ENCODE assay signal across 8 cellular contexts in genomic region chr9:36903541-36904435, GRCh38.
A peak's percentile ranks its signal among the peaks of the same experiment; 100 is the strongest.
DNase-seq lines count a peak whose midpoint lies in the region; ATAC-seq and TF ChIP-seq lines count a peak whose summit lies in the region.

No MANE protein-coding gene starts in this region.

- H3K9me2 ChIP-seq in GM23338 (ENCODE audit: insufficient read depth): no peaks in the 10 kb centered on the region

- no peaks in the 10 kb centered on the region for H4K20me1 ChIP-seq in GM23338 (replicated peaks; ENCODE audit: insufficient read depth)

- H3K4me3 Mint-ChIP-seq in GM23338: no peak overlapping the region

- no peaks in the 10 kb centered on the region for H3K79me2 ChIP-seq in GM23338 (replicated peaks; ENCODE audit: insufficient read depth)

- in situ Hi-C loops in ACHN (cut with HindIII; ENCODE audit: low pct_ligation_motif_present, low pct_unique_long_range_greater_than_20kb, low sequenced_read_pairs) (no loop called here), brain microvascular endothelial cell (cut with HindIII; ENCODE audit: low pct_ligation_motif_present, low sequenced_read_pairs) (no loop called here)

- no peaks in the 10 kb centered on the region; the same call in 2 of the 3 replicates for H3K36me3 Mint-ChIP-seq in GM23338 (ENCODE audit: low read depth)

- H3K4me1 Mint-ChIP-seq in GM23338: peaks cover 24% of the 10 kb centered on the region

- no peaks in the 10 kb centered on the region for H3K27me3 Mint-ChIP-seq in GM23338 (ENCODE audit: insufficient read depth, low read depth, poor library complexity)

- peaks cover 8% of the 10 kb centered on the region for H3K4me1 ChIP-seq in GM23338 (ENCODE audit: insufficient read depth)

- H3K27ac ChIP-seq in brain microvascular endothelial cell (no peak overlapping the region), GM23338 (ENCODE audit: low read depth) (no peak overlapping the region)

- H3K4me3 ChIP-seq in brain microvascular endothelial cell (ENCODE audit: low read depth, low read length) (no peak overlapping the region), GM23338 (no peak overlapping the region)

- H3K36me3 ChIP-seq in brain microvascular endothelial cell (replicated peaks) (no peaks in the 10 kb centered on the region), GM23338 (ENCODE audit: insufficient read depth) (no peaks in the 10 kb centered on the region)

- no peak overlapping the region for H2AFZ ChIP-seq in GM23338

- H3K27ac Mint-ChIP-seq in GM23338: no peak overlapping the region

- ATAC-seq in GM19351 (IDR thresholded peaks at IDR 0.05; ENCODE audit: unreplicated experiment): peak; percentile 60
- no peak for ATAC-seq in GM23338
- no peak for ATAC-seq in HG03045 (IDR thresholded peaks at IDR 0.05; ENCODE audit: unreplicated experiment)

- H3F3A ChIP-seq in GM23338 (replicated peaks; ENCODE audit: low read depth): no peaks in the 10 kb centered on the region

- TF ChIP-seq CTCF in brain microvascular endothelial cell (IDR thresholded peaks at IDR 0.05; ENCODE audit: low read depth, low read length, missing control alignments) (no peak), GM23338 (conservative IDR thresholded peaks at IDR 0.05; ENCODE audit: low read depth in 2 of 2) (no peak)

- no peaks in the 10 kb centered on the region; the same call in 2 of the 3 replicates for H3K9me3 Mint-ChIP-seq in GM23338

- H3K27me3 ChIP-seq in brain microvascular endothelial cell (replicated peaks) (peaks cover 48% of the 10 kb centered on the region), GM23338 (ENCODE audit: insufficient read depth) (no peaks in the 10 kb centered on the region)

- DNase-seq in ACHN (peak; percentile 72), M059J (ENCODE audit: low read depth) (peak; percentile 93), brain microvascular endothelial cell (peak; percentile 88), GM23338 (ENCODE audit: low spot score) (no peak), amniotic stem cell (lab: John Stamatoyannopoulos, UW) (no peak)
- DNase-seq in stimulated activated CD8-positive, alpha-beta memory T cell treated with anti-CD3 and anti-CD28 coated beads, Interleukin-15, amount 100 ng/mL, for 48 hours (ENCODE audit: low read depth in 2 of 2): peak; percentile 58 to 69

- no peak overlapping the region for H3K4me2 ChIP-seq in GM23338

TF ChIP-seq in GM23338, 12 proteins besides CTCF, POLR2A, EP300 and RAD21:
- TF ChIP-seq EZH2 (IDR thresholded peaks at IDR 0.05; ENCODE audit: low read depth, unreplicated experiment) (no peak), POLR2AphosphoS5 (IDR thresholded peaks at IDR 0.05; ENCODE audit: low read depth) (no peak), STAT1 (IDR thresholded peaks at IDR 0.05; ENCODE audit: unreplicated experiment) (no peak), ZNF462 (CRISPR knock-in tag; IDR thresholded peaks at IDR 0.05) (no peak), ZNF331 (CRISPR knock-in tag; IDR thresholded peaks at IDR 0.05; ENCODE audit: low read depth) (no peak), JUNB (IDR thresholded peaks at IDR 0.05; ENCODE audit: unreplicated experiment) (no peak), NANOG (IDR thresholded peaks at IDR 0.05; ENCODE audit: borderline replicate concordance) (no peak), ETS1 (IDR thresholded peaks at IDR 0.05) (no peak), EZH2phosphoT487 (IDR thresholded peaks at IDR 0.05; ENCODE audit: unreplicated experiment) (no peak), CREB1 (CRISPR knock-in tag; IDR thresholded peaks at IDR 0.05; ENCODE audit: low read depth) (no peak), ZNF114 (CRISPR knock-in tag; IDR thresholded peaks at IDR 0.05) (no peak), REST (IDR thresholded peaks at IDR 0.05; ENCODE audit: unreplicated experiment) (no peak)

Comparison
In these comparisons a context has a peak if more than half of its experiments do, and no peak if none do; other contexts are left out.
1. DNase-seq: peak in ACHN (single experiment), M059J (single experiment), brain microvascular endothelial cell (single experiment) and stimulated activated CD8-positive, alpha-beta memory T cell treated with anti-CD3 and anti-CD28 coated beads, Interleukin-15, amount 100 ng/mL, for 48 hours (2 of 2); none in GM23338 (single experiment) and amniotic stem cell (single experiment).